In genomic region chr1:205301220-205301821, GRCh38 we compare ENCODE assay signal across 8 cellular contexts. TPM values are rescaled to one million over a fixed set of nuclear protein-coding genes. Genes with fewer than 3 reads are reported as not detected.
A peak's percentile ranks its signal among the peaks of the same experiment; 100 is the strongest.
DNase-seq lines count a peak whose midpoint lies in the region; ATAC-seq and TF ChIP-seq lines count a peak whose summit lies in the region.

No MANE protein-coding gene starts in this region.

- H4K20me1 ChIP-seq in HCT116 (ENCODE audit: insufficient read depth) (no peaks in the 10 kb centered on the region), OCI-LY7 (ENCODE audit: insufficient read depth, low read length) (no peaks in the 10 kb centered on the region)

- H3K4me3 ChIP-seq in HCT116 (replicated peaks in 1 of 2; ENCODE audit: low read depth in 1 of 2, low read length in 2 of 2) (peak overlapping the region; percentile 12 to 48), OCI-LY7 (ENCODE audit: low read depth, low read length, poor library complexity, severe bottlenecking) (peak overlapping the region; percentile 48), dorsolateral prefrontal cortex (no peak overlapping the region)

- H3K79me2 ChIP-seq in HCT116 (ENCODE audit: insufficient read depth, low read length), result no peaks in the 10 kb centered on the region
- no peaks in the 10 kb centered on the region for H3K79me2 ChIP-seq in OCI-LY7 (ENCODE audit: insufficient read depth, low read depth, low read length)

- H3K27me3 ChIP-seq in HCT116 (ENCODE audit: insufficient read depth, low read length) (no peaks in the 10 kb centered on the region), dorsolateral prefrontal cortex (no peaks in the 10 kb centered on the region)

- CTCF ChIA-PET in HCT116 (lab: Charles Lee) (interaction anchor here (1.8 kb wide), 1 partner anchor 34 kb away, joined by 4 read pairs; no protein-coding TSS in a partner anchor), OCI-LY7 (lab: Charles Lee; ENCODE audit: unreplicated experiment) (interaction anchor here (0.6 to 1.6 kb wide), 6 partner anchors 13 to 41 kb away, joined by 3 to 8 read pairs (median 4); no protein-coding TSS in a partner anchor)

- H2AFZ ChIP-seq in HCT116 (ENCODE audit: low read depth, low read length, poor library complexity, severe bottlenecking) (no peak overlapping the region), OCI-LY7 (ENCODE audit: low read length) (peak overlapping the region; percentile 15; the same call in 1 of the 2 replicates)

- H3K27ac ChIP-seq in HCT116 (ENCODE audit: low read depth, low read length) (peak overlapping the region; percentile 74), OCI-LY7 (ENCODE audit: low read depth, low read length, poor library complexity, severe bottlenecking) (peak overlapping the region; percentile 89), dorsolateral prefrontal cortex (peak overlapping the region in 7 of 59 donors; percentile 10 to 51 (median 33))

- H3K9me3 ChIP-seq in HCT116 (ENCODE audit: control insufficient read depth in 1 of 2, insufficient read depth in 1 of 2, low read depth in 1 of 2, low read length in 2 of 2) (no peaks in the 10 kb centered on the region), OCI-LY7 (ENCODE audit: low read length) (no peaks in the 10 kb centered on the region)

- no peaks in the 10 kb centered on the region for H3K27me3 Mint-ChIP-seq in osteocyte (ENCODE audit: unreplicated experiment)

- H3K27ac Mint-ChIP-seq in osteocyte (ENCODE audit: unreplicated experiment), result peak overlapping the region; percentile 98

- ATAC-seq in HCT116 (peak; percentile 57), HG02970 (IDR thresholded peaks at IDR 0.05; ENCODE audit: low FRiP score, unreplicated experiment) (no peak)

- 0 out of 4 replicates have a peak, but pooled peaks cover 2 to 4% of the 10 kb centered on the region in 2 experiments for H3K36me3 ChIP-seq in HCT116 (ENCODE audit: control insufficient read depth in 1 of 2, insufficient read depth in 2 of 2, low read length in 2 of 2)
- peaks cover 39% of the 10 kb centered on the region for H3K36me3 ChIP-seq in OCI-LY7 (ENCODE audit: insufficient read depth, low read length)

- peaks cover 17% of the 10 kb centered on the region for H3K36me3 Mint-ChIP-seq in osteocyte (ENCODE audit: unreplicated experiment)

- DNase-seq in HCT116 (ENCODE audit: low read depth, low spot score) (no peak), OCI-LY7 (ENCODE audit: low spot score) (peak; percentile 92), fibroblast of peridontal ligament (ENCODE audit: extremely low read depth) (peak; percentile 92), osteocyte (ENCODE audit: extremely low spot score, unreplicated experiment) (peak; percentile 93), dorsolateral prefrontal cortex (no peak), D341Med (ENCODE audit: low spot score) (no peak), DMS114 treated with DMSO at 0.1 percent for 48 hours (lab: John Stamatoyannopoulos, UW; ENCODE audit: unreplicated experiment) (no peak)

- TF ChIP-seq POLR2A in HCT116 (IDR thresholded peaks at IDR 0.05; ENCODE audit: borderline replicate concordance, extremely low read depth, insufficient read depth, insufficient read length), result no peak

- H3K9me2 ChIP-seq in HCT116 (ENCODE audit: insufficient read depth) (no peaks in the 10 kb centered on the region), OCI-LY7 (ENCODE audit: insufficient read depth, low read length) (no peaks in the 10 kb centered on the region)

- BruUV-seq in HCT116 (replicated peaks; lab: Mats Ljungman, UMichigan) (no TSS peak), OCI-LY7 (replicated peaks; lab: Mats Ljungman, UMichigan) (no TSS peak)

- no peaks in the 10 kb centered on the region for H3K9me3 Mint-ChIP-seq in osteocyte (ENCODE audit: unreplicated experiment)

- intact Hi-C loops in HCT116 (cut with micrococcal nuclease), result no loop called here
- intact Hi-C loops in OCI-LY7 (cut with micrococcal nuclease; ENCODE audit: unreplicated experiment), result loop anchor here (1.0 to 2.0 kb wide), 4 partner anchors 10 to 19 kb away; partner anchors contain the start of gene NUAK2
- intact Hi-C loops in dorsolateral prefrontal cortex (cut with DNase I), result no loop called here

- no peak for TF ChIP-seq RAD21 in HCT116 (IDR thresholded peaks at IDR 0.05; ENCODE audit: low read depth)

- peaks cover 48 to 70% of the 10 kb centered on the region in 2 experiments for H3K4me1 ChIP-seq in HCT116 (ENCODE audit: control insufficient read depth in 1 of 2, insufficient read depth in 2 of 2, low read length in 2 of 2)
- H3K4me1 ChIP-seq in OCI-LY7 (ENCODE audit: insufficient read depth, low read length, poor library complexity, severe bottlenecking), result peaks cover 52% of the 10 kb centered on the region

- TF ChIP-seq CTCF in HCT116 (IDR thresholded peaks at IDR 0.05 in 2 of 3, conservative IDR thresholded peaks at IDR 0.05 in 1 of 3; ENCODE audit: borderline replicate concordance in 1 of 3, insufficient read depth in 1 of 3, low read depth in 2 of 3, low read length in 2 of 3) (no peak), OCI-LY7 (conservative IDR thresholded peaks at IDR 0.05; ENCODE audit: low read length) (no peak), osteocyte (IDR thresholded peaks at IDR 0.05) (no peak), dorsolateral prefrontal cortex (IDR thresholded peaks at IDR 0.05 in 54 of 56, conservative IDR thresholded peaks at IDR 0.05 in 2 of 56; ENCODE audit: low read depth in 1 of 56, partially characterized antibody in 56 of 56) (no peak)

- POLR2A ChIA-PET in HCT116 (lab: Charles Lee), result interaction anchor here (0.6 to 1.4 kb wide), 2 partner anchors 30 to 31 kb away, joined by 3 read pairs; no protein-coding TSS in a partner anchor
- POLR2A ChIA-PET in OCI-LY7 (lab: Charles Lee), result interaction anchor here (0.5 to 6.7 kb wide), 6 partner anchors 8 to 506 kb away, joined by 3 to 68 read pairs (median 6); no protein-coding TSS in a partner anchor

- peak overlapping the region; percentile 66 for H3K9ac ChIP-seq in HCT116 (ENCODE audit: low read length)

- RAD21 ChIA-PET in HCT116 (lab: Charles Lee; ENCODE audit: low non-redundant PET in 1 of 2, low total read pairs in 2 of 2, uncharacterized antibody in 2 of 2, unreplicated experiment in 2 of 2), result interaction anchor here (0.6 to 1.9 kb wide), 3 partner anchors 16 to 19 kb away, joined by 6 to 8 read pairs (median 7); no protein-coding TSS in a partner anchor

- peak overlapping the region; percentile 22 for H3K4me3 Mint-ChIP-seq in osteocyte (ENCODE audit: unreplicated experiment)

- H3K4me2 ChIP-seq in HCT116 (ENCODE audit: low read length) (peak overlapping the region; percentile 87), OCI-LY7 (ENCODE audit: low read length) (peak overlapping the region; percentile 82)

- H3K4me1 Mint-ChIP-seq in osteocyte (ENCODE audit: unreplicated experiment), result peaks cover 53% of the 10 kb centered on the region

TF ChIP-seq in HCT116, 20 proteins besides CTCF, POLR2A, EP300 and RAD21:
- TF ChIP-seq EGR1 (IDR thresholded peaks at IDR 0.05; ENCODE audit: low read depth) (peak; percentile 57), ELF1 (IDR thresholded peaks at IDR 0.05; ENCODE audit: borderline replicate concordance, low read depth) (no peak), SP1 (IDR thresholded peaks at IDR 0.05; ENCODE audit: low read depth) (peak; percentile 21; the same call in 1 of the 2 replicates), JUND (IDR thresholded peaks at IDR 0.05) (no peak), FOSL1 (IDR thresholded peaks at IDR 0.05; ENCODE audit: low read depth) (no peak), ZFX (IDR thresholded peaks at IDR 0.05) (no peak), EZH2 (IDR thresholded peaks at IDR 0.05) (no peak), CBX3 (IDR thresholded peaks at IDR 0.05; ENCODE audit: low read depth) (no peak), EZH2phosphoT487 (IDR thresholded peaks at IDR 0.05; ENCODE audit: borderline replicate concordance) (no peak), SRF (IDR thresholded peaks at IDR 0.05; ENCODE audit: low read depth) (no peak), POLR2AphosphoS5 (IDR thresholded peaks at IDR 0.05; ENCODE audit: low read depth, low read length) (no peak), SIN3A (IDR thresholded peaks at IDR 0.05; ENCODE audit: low read depth) (no peak)
TF ChIP-seq in HCT116: peak in this region for 2.

RNA-seq across cellular contexts. Expression of gene NUAK2, which starts 20.2 kb away (rescaled TPM):
- total RNA-seq in HCT116 (2021; ENCODE audit: unreplicated experiment) (3.0 TPM), OCI-LY7 (2022) (5.3 and 7.9 TPM in 2 replicates), osteocyte (4.3 and 4.5 TPM in 2 replicates), dorsolateral prefrontal cortex (1 to 10 TPM in 102 of 120 experiments, under 1 TPM in 18; 0.55 to 5.2 (median 1.7) TPM)
- 1.4 and 1.5 TPM in 2 replicates for polyA plus RNA-seq in HCT116 (2012)
- 6.5 and 9.1 TPM in 2 replicates for total RNA-seq in OCI-LY7 (2014; rRNA removed; shearing (Covaris generic))

RNA-seq across cellular contexts. Expression of gene KLHDC8A, which starts 55.4 kb away (rescaled TPM):
- total RNA-seq in HCT116 (2021; ENCODE audit: unreplicated experiment), result 0.49 TPM
- polyA plus RNA-seq in HCT116 (2012), result 0.17 TPM in 2 replicates
- total RNA-seq in OCI-LY7 (2014; rRNA removed; shearing (Covaris generic)), result not detected in 2 replicates
- not detected in 2 replicates for total RNA-seq in OCI-LY7 (2022)
- total RNA-seq in osteocyte, result not detected in 2 replicates
- 10 to 100 TPM in 40 of 120 experiments, 1 to 10 TPM in 80; 3.8 to 21.1 (median 8.4) TPM for total RNA-seq in dorsolateral prefrontal cortex

Comparison
In these comparisons a context has a peak if more than half of its experiments do, and no peak if none do; other contexts are left out.
1. DNase-seq: peak in OCI-LY7 (single experiment), fibroblast of peridontal ligament (single experiment) and osteocyte (single experiment); none in HCT116 (single experiment), dorsolateral prefrontal cortex (0 of 10), D341Med (single experiment) and DMS114 treated with DMSO at 0.1 percent for 48 hours (single experiment).
2. H3K4me3 ChIP-seq: peak in HCT116 (2 of 2) and OCI-LY7 (single experiment); none in dorsolateral prefrontal cortex (0 of 59).